24 cellular contexts compared by ENCODE assay signal in genomic region chr15:42085236-42085605, GRCh38. TPM values are rescaled to one million over a fixed set of nuclear protein-coding genes. Genes with fewer than 3 reads are reported as not detected.
DNase-seq lines count a peak whose midpoint lies in the region; FAIRE-seq and TF ChIP-seq lines count a peak whose summit lies in the region.
"Had no signal": no experiment of that assay in that cellular context is flagged by ENCODE, and none has a peak within 500 bp of the region (broad histone marks: within the 10 kb centered on the region; RNA-seq: fewer than 3 reads in every experiment).

No MANE protein-coding gene starts in this region.

- H2BK15ac ChIP-seq in H1 (ENCODE audit: low read length) (no peak overlapping the region), neuronal stem cell (ENCODE audit: low read length) (no peak overlapping the region)

- H2AFZ ChIP-seq in H1 (ENCODE audit: low read length) = no peak overlapping the region
- H2AFZ ChIP-seq in neuronal stem cell (ENCODE audit: low read length) = peak overlapping the region; percentile 70

- H3K9ac ChIP-seq in H1 (replicated peaks in 1 of 4; ENCODE audit: extremely low read depth in 1 of 4, low read depth in 3 of 4, low read length in 3 of 4) (no peak overlapping the region), neuronal stem cell (ENCODE audit: low read depth, low read length, poor library complexity) (no peak overlapping the region)

- peaks cover 6 to 16% (median 9%) of the 10 kb centered on the region in 4 experiments for H3K4me1 ChIP-seq in H1 (replicated peaks in 1 of 4; ENCODE audit: control insufficient read depth in 3 of 4, insufficient read depth in 4 of 4, low read length in 3 of 4)
- H3K4me1 ChIP-seq in neuronal stem cell (ENCODE audit: control insufficient read depth in 2 of 2, insufficient read depth in 1 of 2, low read depth in 1 of 2, low read length in 2 of 2) = peaks cover 6 to 13% of the 10 kb centered on the region in 2 donors
- H3K4me1 ChIP-seq: ascending aorta had no signal

- no peaks in the 10 kb centered on the region; the same call in 1 of the 2 replicates for H3K23me2 ChIP-seq in H1 (ENCODE audit: low read depth, low read length)

- H3K18ac ChIP-seq in H1 (ENCODE audit: extremely low read depth, low read length) (no peak overlapping the region), neuronal stem cell (ENCODE audit: low read length) (no peak overlapping the region)

- no peak for TF ChIP-seq POLR2A in H1 (IDR thresholded peaks at IDR 0.05; ENCODE audit: control extremely low read depth in 1 of 2, low read depth in 2 of 2, low read length in 2 of 2)

- H3K9me3 ChIP-seq in H1 (ENCODE audit: insufficient read depth in 2 of 2, low read depth in 1 of 2, low read length in 1 of 2) = no peaks in the 10 kb centered on the region
- no peaks in the 10 kb centered on the region for H3K9me3 ChIP-seq in neuronal stem cell (replicated peaks in 1 of 2; ENCODE audit: control insufficient read depth in 2 of 2, insufficient read depth in 1 of 2, low read depth in 1 of 2, low read length in 2 of 2)
- H3K9me3 ChIP-seq: ascending aorta had no signal

- H3K4ac ChIP-seq in H1 (replicated peaks; ENCODE audit: insufficient read length, low read depth, low read length) (no peak overlapping the region), neuronal stem cell (ENCODE audit: low read length) (no peak overlapping the region)

- H2BK120ac ChIP-seq in H1 (replicated peaks; ENCODE audit: low read depth, low read length) (no peak overlapping the region), neuronal stem cell (ENCODE audit: low read depth, low read length) (no peak overlapping the region)

- FAIRE-seq in RCC 7860 (lab: Jason Lieb, UNC) (no peak), H1 (lab: Jason Lieb, UNC) (no peak)
- FAIRE-seq: frontal cortex had no signal

- no peak for TF ChIP-seq EP300 in H1 (IDR thresholded peaks at IDR 0.05; ENCODE audit: borderline replicate concordance in 1 of 2, low read depth in 2 of 2, low read length in 2 of 2)

- H3K4me2 ChIP-seq in H1 (ENCODE audit: insufficient read depth in 1 of 2, low read depth in 2 of 2, low read length in 2 of 2) (no peak overlapping the region), neuronal stem cell (ENCODE audit: insufficient read depth, low read length, poor library complexity, severe bottlenecking) (no peak overlapping the region)

- H3K79me2 ChIP-seq in H1 (ENCODE audit: control insufficient read depth in 1 of 2, insufficient read depth in 2 of 2, low read length in 2 of 2) = no peaks in the 10 kb centered on the region

- CTCF ChIA-PET in H1 (lab: Charles Lee; ENCODE audit: partially characterized antibody) = interaction anchor here (0.6 to 14.0 kb wide), 18 partner anchors 7 to 1175 kb away, joined by 3 to 425 read pairs (median 18); partner anchors contain the start of gene PLA2G4D

- TF ChIP-seq RAD21 in H1 (IDR thresholded peaks at IDR 0.05 in 1 of 2, conservative IDR thresholded peaks at IDR 0.05 in 1 of 2; ENCODE audit: low read depth in 2 of 2, low read length in 2 of 2) = no peak

- H3K4me3 ChIP-seq in H1 (ENCODE audit: extremely low read depth in 1 of 4, insufficient read depth in 2 of 4, low read depth in 3 of 4, low read length in 4 of 4) (no peak overlapping the region), neuronal stem cell (ENCODE audit: low read length in 2 of 2) (no peak overlapping the region)
- H3K4me3 ChIP-seq: ascending aorta, lung had no signal

- H4K5ac ChIP-seq in H1 (ENCODE audit: insufficient read length, low read depth, low read length) = no peak overlapping the region

- H3K79me1 ChIP-seq in H1 (ENCODE audit: low read depth, low read length) (no peaks in the 10 kb centered on the region), neuronal stem cell (ENCODE audit: low read depth, low read length) (no peaks in the 10 kb centered on the region)

- no peak overlapping the region for H2BK5ac ChIP-seq in H1 (ENCODE audit: low read depth, low read length)
- no peak overlapping the region for H2BK5ac ChIP-seq in neuronal stem cell (ENCODE audit: low read length)

- peak overlapping the region; percentile 72; the same call in 1 of the 2 replicates for H2BK20ac ChIP-seq in H1 (ENCODE audit: low read length)

- TF ChIP-seq CTCF in H1 (IDR thresholded peaks at IDR 0.05; ENCODE audit: control extremely low read depth in 1 of 3, insufficient read depth in 1 of 3, low read depth in 1 of 3, low read length in 3 of 3) = no peak

- H4K8ac ChIP-seq in H1 (ENCODE audit: extremely low read depth, insufficient read depth, low read length) (peak overlapping the region; percentile 38; the same call in 1 of the 2 replicates), neuronal stem cell (ENCODE audit: low read depth, low read length) (no peak overlapping the region)

- no peak overlapping the region for H3K27ac ChIP-seq in H1 (ENCODE audit: low read depth, low read length)
- H3K27ac ChIP-seq in neuronal stem cell (replicated peaks; ENCODE audit: low read length) = no peak overlapping the region
- H3K27ac ChIP-seq: ascending aorta, C4-2B had no signal

- H2AK5ac ChIP-seq in H1 (ENCODE audit: low read depth, low read length) (no peak overlapping the region), neuronal stem cell (ENCODE audit: low read depth, low read length) (no peak overlapping the region)

- H2BK12ac ChIP-seq in H1 (ENCODE audit: low read depth, low read length) = no peak overlapping the region
- H2BK12ac ChIP-seq in neuronal stem cell (ENCODE audit: low read length) = no peak overlapping the region

- no peak overlapping the region for H3K23ac ChIP-seq in H1 (ENCODE audit: insufficient read length)
- no peak overlapping the region for H3K23ac ChIP-seq in neuronal stem cell (ENCODE audit: low read depth, low read length, poor library complexity)

- 86% methylated on average over 4 of the region's 5 CpGs; no CpG with 5 or more reads in 1 of the 2 experiments for WGBS in H1 (ENCODE audit: extremely low coverage in 1 of 2, insufficient coverage in 1 of 2, insufficient read length in 1 of 2, insufficient replicate concordance in 2 of 2, low coverage in 1 of 2, low lambda C conversion rate in 2 of 2, missing lambda C conversion rate in 1 of 2), 2 experiments
- whole genome bisulfite sequencing in neuronal stem cell (ENCODE audit: extremely low coverage in 2 of 2, insufficient read length in 2 of 2, insufficient replicate concordance in 1 of 2), 2 donors = no CpG with 5 or more reads among the region's 5 CpGs

- H3K14ac ChIP-seq in H1 (ENCODE audit: insufficient read length) (no peak overlapping the region), neuronal stem cell (ENCODE audit: low read length) (no peak overlapping the region)

- no peak overlapping the region for H3K56ac ChIP-seq in H1 (replicated peaks; ENCODE audit: insufficient read length, low read depth, low read length)

- H3K27me3 ChIP-seq in H1 (replicated peaks in 1 of 4; ENCODE audit: control insufficient read depth in 3 of 4, extremely low read depth in 1 of 4, insufficient read depth in 3 of 4, low read length in 3 of 4) = no peaks in the 10 kb centered on the region
- peaks cover 0 to 38% (median 2%) of the 10 kb centered on the region in 3 experiments for H3K27me3 ChIP-seq in neuronal stem cell (ENCODE audit: control insufficient read depth in 3 of 3, insufficient read depth in 3 of 3, low read depth in 1 of 3, low read length in 3 of 3)
- H3K27me3 ChIP-seq: ascending aorta had no signal

- DNase-seq in EL = peak; percentile 25
- peak; percentile 16 for DNase-seq in RCC 7860 (ENCODE audit: low spot score)
- no peak for DNase-seq in H1 (ENCODE audit: low read depth in 1 of 2, low spot score in 2 of 2)
- DNase-seq in neuronal stem cell (ENCODE audit: low spot score) = no peak
- no peak for DNase-seq in D341Med (ENCODE audit: low spot score)
- no peak for DNase-seq in Kasumi-1 (lab: John Stamatoyannopoulos, UW)
- no peak for DNase-seq in GOT3 (lab: John Stamatoyannopoulos, UW)
- DNase-seq in kidney glomerular epithelial cell (lab: John Stamatoyannopoulos, UW) = no peak
- DNase-seq: activated CD4-positive, CD25-positive, alpha-beta regulatory T cell treated with anti-CD3 and anti-CD28 coated beads, Interleukin-2, amount 50 U/mL, for 72 hours; activated CD8-positive, alpha-beta T cell treated with anti-CD3 and anti-CD28 coated beads, Interleukin-2, amount 10 ng/mL, durations not matched to agents 7 days and 5 days; activated naive CD4-positive, alpha-beta T cell treated with anti-CD3 and anti-CD28 coated beads, Interleukin-2, amount 50 U/mL, for 16 hours; activated T-cell treated with anti-CD3 and anti-CD28 coated beads, Interleukin-2, amount 50 U/mL, for 24 hours; erythroblast; HCEC 1CT; hippocampal formation; KBM-7; NCI-H1694; NCI-H2171 treated with DMSO at 0.1 percent for 48 hours; SHP77 had no signal

- H4K91ac ChIP-seq in H1 (replicated peaks; ENCODE audit: insufficient read length, low read length) (no peak overlapping the region), neuronal stem cell (ENCODE audit: low read depth, low read length, poor library complexity) (no peak overlapping the region)

- POLR2A ChIA-PET in H1 (lab: Charles Lee; ENCODE audit: partially characterized antibody) = no interaction called here

- H4K20me1 ChIP-seq in H1 (replicated peaks in 1 of 2; ENCODE audit: control insufficient read depth in 1 of 2, insufficient read depth in 2 of 2, low read length in 2 of 2) = no peaks in the 10 kb centered on the region

- H3K36me3 ChIP-seq in H1 (ENCODE audit: control insufficient read depth in 2 of 4, insufficient read depth in 4 of 4, low read length in 3 of 4) (no peaks in the 10 kb centered on the region), neuronal stem cell (replicated peaks in 1 of 2; ENCODE audit: control insufficient read depth in 2 of 2, insufficient read depth in 2 of 2, low read length in 2 of 2) (no peaks in the 10 kb centered on the region)
- H3K36me3 ChIP-seq: ascending aorta had no signal

TF ChIP-seq in H1, 55 proteins besides CTCF, POLR2A, EP300 and RAD21 (continues in another document):
- no peak for TF ChIP-seq BCL11A (IDR thresholded peaks at IDR 0.05; ENCODE audit: low read depth in 2 of 2, low read length in 2 of 2)
- TF ChIP-seq POU5F1 (IDR thresholded peaks at IDR 0.05; ENCODE audit: low read depth, low read length) = no peak
- no peak for TF ChIP-seq SIX5 (IDR thresholded peaks at IDR 0.05; ENCODE audit: low read depth, low read length)
- TF ChIP-seq TBP (IDR thresholded peaks at IDR 0.05; ENCODE audit: low read depth, low read length) = no peak
- TF ChIP-seq MAFK (IDR thresholded peaks at IDR 0.05; ENCODE audit: low read depth, low read length) = no peak

RNA-seq across cellular contexts. Expression of gene PLA2G4D, which starts 9.1 kb away (rescaled TPM):
- total RNA-seq in H1 (2021; fragmentation: NEBNext Ultra II Directional; extraction: Animal tissue kit (Norgen Biotek cat#: 25700)) = 0.07 and 0.33 TPM in 2 replicates
- 0.18 and 0.20 TPM in 2 replicates for polyA plus RNA-seq in H1 (2011; rRNA removed)
- 0.14 TPM for polyA plus RNA-seq in H1 (2011; cell fraction: cytosol; rRNA removed)
- polyA plus RNA-seq in H1 (2011; cell fraction: nucleus; rRNA removed) = 0.67 TPM
- polyA plus RNA-seq in H1 (2012, experiment 1 of 2) = 0.06 to 0.13 TPM (median 0.09 TPM) in 3 of 4 replicates, not detected in the other
- polyA plus RNA-seq in H1 (2012, experiment 2 of 2) = 0.09 TPM
- 0.10 TPM for polyA plus RNA-seq in H1 (2013, experiment 1 of 2)
- 0.06 TPM for polyA plus RNA-seq in H1 (2013, experiment 2 of 2)
- polyA minus RNA-seq in H1 (2011; rRNA and poly(A)+ RNA removed) = 0.22 TPM in 1 of 2 replicates, not detected in the other
- not detected for polyA minus RNA-seq in H1 (2011; cell fraction: cytosol; rRNA and poly(A)+ RNA removed)
- polyA minus RNA-seq in H1 (2011; cell fraction: nucleus; rRNA and poly(A)+ RNA removed) = 0.30 TPM
- polyA plus RNA-seq in neuronal stem cell (2013, experiment 1 of 2) = 0.03 TPM
- 0.07 TPM for polyA plus RNA-seq in neuronal stem cell (2013, experiment 2 of 2)
- total RNA-seq: activated CD8-positive, alpha-beta T cell treated with anti-CD3 and anti-CD28 coated beads, Interleukin-2, amount 10 ng/mL, durations not matched to agents 7 days and 5 days; ascending aorta; myocyte had no signal

Comparison
In these comparisons a context has a peak if more than half of its experiments do, and no peak if none do; other contexts are left out.
1. DNase-seq: peak in EL (single experiment) and RCC 7860 (single experiment); none in H1 (0 of 2), neuronal stem cell (single experiment), D341Med (single experiment), Kasumi-1 (0 of 2), GOT3 (single experiment) and kidney glomerular epithelial cell (single experiment).